24 cellular contexts compared by ENCODE assay signal in genomic region chr10:116674901-116675423, GRCh38. TPM values are rescaled to one million over a fixed set of nuclear protein-coding genes. Genes with fewer than 3 reads are reported as not detected.
A peak's percentile ranks its signal among the peaks of the same experiment; 100 is the strongest.
DNase-seq lines count a peak whose midpoint lies in the region; ATAC-seq and TF ChIP-seq lines count a peak whose summit lies in the region.
"Had no signal": no experiment of that assay in that cellular context is flagged by ENCODE, and none has a peak within 500 bp of the region (broad histone marks: within the 10 kb centered on the region; RNA-seq: fewer than 3 reads in every experiment).

No MANE protein-coding gene starts in this region.

- no peaks in the 10 kb centered on the region for H3K36me3 Mint-ChIP-seq in stimulated activated effector memory CD8-positive, alpha-beta T cell treated with anti-CD3 and anti-CD28 coated beads, Interleukin-12 subunit alpha, Interleukin-12 subunit beta, amount 100 ng/mL, for 72 hours
- H3K36me3 Mint-ChIP-seq: CD4-positive, alpha-beta memory T cell had no signal

- no peak for TF ChIP-seq CTCF in C4-2B (conservative IDR thresholded peaks at IDR 0.05)

- ATAC-seq in Right ventricle myocardium inferior (no peak), left cardiac atrium (no peak), GM19324 (IDR thresholded peaks at IDR 0.05; ENCODE audit: low FRiP score, unreplicated experiment) (no peak), HG03025 (IDR thresholded peaks at IDR 0.05; ENCODE audit: low FRiP score, unreplicated experiment) (no peak)
- ATAC-seq in stimulated activated effector memory CD8-positive, alpha-beta T cell treated with anti-CD3 and anti-CD28 coated beads, Interleukin-12 subunit alpha, Interleukin-12 subunit beta, amount 100 ng/mL, for 72 hours = peak; percentile 27
- ATAC-seq: HCT116 had no signal

- no peak overlapping the region for H3K27ac Mint-ChIP-seq in stimulated activated effector memory CD8-positive, alpha-beta T cell treated with anti-CD3 and anti-CD28 coated beads, Interleukin-12 subunit alpha, Interleukin-12 subunit beta, amount 100 ng/mL, for 72 hours
- H3K27ac Mint-ChIP-seq: CD4-positive, alpha-beta memory T cell had no signal

- no peaks in the 10 kb centered on the region for H3K4me1 Mint-ChIP-seq in stimulated activated effector memory CD8-positive, alpha-beta T cell treated with anti-CD3 and anti-CD28 coated beads, Interleukin-12 subunit alpha, Interleukin-12 subunit beta, amount 100 ng/mL, for 72 hours
- H3K4me1 Mint-ChIP-seq: CD4-positive, alpha-beta memory T cell had no signal

- DNase-seq in Right ventricle myocardium inferior (ENCODE audit: missing footprints) (peak; percentile 34), left cardiac atrium (no peak), mesenteric fat pad (ENCODE audit: low spot score) (peak; percentile 84), activated gamma-delta T cell treated with Interleukin-2 at 50 U/mL for 16 hours (no peak)
- no peak for DNase-seq in stimulated activated effector memory CD8-positive, alpha-beta T cell treated with anti-CD3 and anti-CD28 coated beads, Interleukin-12 subunit alpha, Interleukin-12 subunit beta, amount 100 ng/mL, for 72 hours (ENCODE audit: low spot score in 2 of 2)
- DNase-seq: AML-193; BE2C; Calu3; CD4-positive, alpha-beta memory T cell; COR-L47; DMS53; DMS79 treated with DMSO at 0.1 percent for 48 hours; GF-D8; GM23248; H7 had no signal

- peak overlapping the region; percentile 5; the same call in 1 of the 2 replicates for H3K27ac ChIP-seq in C4-2B
- H3K27ac ChIP-seq: 22Rv1; BLaER1 treated with 17β-estradiol and CSF1 and Interleukin-3, amounts not matched to agents 10 nM and 100 nM; GM23248 had no signal

- intact Hi-C loops in Right ventricle myocardium inferior (cut with DNase I) = loop anchor here (5.0 kb wide), 1 partner anchor 497 kb away; no protein-coding TSS in a partner anchor
- intact Hi-C loops in left cardiac atrium (cut with DNase I) = no loop called here

- no peaks in the 10 kb centered on the region for H3K9me3 Mint-ChIP-seq in stimulated activated effector memory CD8-positive, alpha-beta T cell treated with anti-CD3 and anti-CD28 coated beads, Interleukin-12 subunit alpha, Interleukin-12 subunit beta, amount 100 ng/mL, for 72 hours

- no peak overlapping the region for H3K4me3 Mint-ChIP-seq in stimulated activated effector memory CD8-positive, alpha-beta T cell treated with anti-CD3 and anti-CD28 coated beads, Interleukin-12 subunit alpha, Interleukin-12 subunit beta, amount 100 ng/mL, for 72 hours

RNA-seq across cellular contexts. Expression of gene PNLIPRP2, which starts 54.2 kb away (rescaled TPM):
- not detected for total RNA-seq in Right ventricle myocardium inferior
- not detected for total RNA-seq in left cardiac atrium
- 1.1 TPM for total RNA-seq in mesenteric fat pad
- total RNA-seq: Calu3; CD4-positive, alpha-beta memory T cell; Daoy; G401; GM23248; H1; H7 had no signal

Comparison
In these comparisons a context has a peak if more than half of its experiments do, and no peak if none do; other contexts are left out.
1. DNase-seq: peak in Right ventricle myocardium inferior (single experiment) and mesenteric fat pad (single experiment); none in left cardiac atrium (single experiment), stimulated activated effector memory CD8-positive, alpha-beta T cell treated with anti-CD3 and anti-CD28 coated beads, Interleukin-12 subunit alpha, Interleukin-12 subunit beta, amount 100 ng/mL, for 72 hours (0 of 2) and activated gamma-delta T cell treated with Interleukin-2 at 50 U/mL for 16 hours (single experiment).